In genomic region chr7:138317044-138317596, GRCh38 we compare ENCODE assay signal across 1 cellular context.
A peak's percentile ranks its signal among the peaks of the same experiment; 100 is the strongest.
TF ChIP-seq lines count a peak whose summit lies in the region.

No MANE protein-coding gene starts in this region.

TF ChIP-seq in HepG2, 621 proteins besides CTCF, POLR2A, EP300 and RAD21 (continued from another document):
- TF ChIP-seq, protein P1, sequence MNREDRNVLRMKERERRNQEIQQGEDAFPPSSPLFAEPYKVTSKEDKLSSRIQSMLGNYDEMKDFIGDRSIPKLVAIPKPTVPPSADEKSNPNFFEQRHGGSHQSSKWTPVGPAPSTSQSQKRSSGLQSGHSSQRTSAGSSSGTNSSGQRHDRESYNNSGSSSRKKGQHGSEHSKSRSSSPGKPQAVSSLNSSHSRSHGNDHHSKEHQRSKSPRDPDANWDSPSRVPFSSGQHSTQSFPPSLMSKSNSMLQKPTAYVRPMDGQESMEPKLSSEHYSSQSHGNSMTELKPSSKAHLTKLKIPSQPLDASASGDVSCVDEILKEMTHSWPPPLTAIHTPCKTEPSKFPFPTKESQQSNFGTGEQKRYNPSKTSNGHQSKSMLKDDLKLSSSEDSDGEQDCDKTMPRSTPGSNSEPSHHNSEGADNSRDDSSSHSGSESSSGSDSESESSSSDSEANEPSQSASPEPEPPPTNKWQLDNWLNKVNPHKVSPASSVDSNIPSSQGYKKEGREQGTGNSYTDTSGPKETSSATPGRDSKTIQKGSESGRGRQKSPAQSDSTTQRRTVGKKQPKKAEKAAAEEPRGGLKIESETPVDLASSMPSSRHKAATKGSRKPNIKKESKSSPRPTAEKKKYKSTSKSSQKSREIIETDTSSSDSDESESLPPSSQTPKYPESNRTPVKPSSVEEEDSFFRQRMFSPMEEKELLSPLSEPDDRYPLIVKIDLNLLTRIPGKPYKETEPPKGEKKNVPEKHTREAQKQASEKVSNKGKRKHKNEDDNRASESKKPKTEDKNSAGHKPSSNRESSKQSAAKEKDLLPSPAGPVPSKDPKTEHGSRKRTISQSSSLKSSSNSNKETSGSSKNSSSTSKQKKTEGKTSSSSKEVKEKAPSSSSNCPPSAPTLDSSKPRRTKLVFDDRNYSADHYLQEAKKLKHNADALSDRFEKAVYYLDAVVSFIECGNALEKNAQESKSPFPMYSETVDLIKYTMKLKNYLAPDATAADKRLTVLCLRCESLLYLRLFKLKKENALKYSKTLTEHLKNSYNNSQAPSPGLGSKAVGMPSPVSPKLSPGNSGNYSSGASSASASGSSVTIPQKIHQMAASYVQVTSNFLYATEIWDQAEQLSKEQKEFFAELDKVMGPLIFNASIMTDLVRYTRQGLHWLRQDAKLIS (CRISPR knock-in tag; IDR thresholded peaks at IDR 0.05): peak; percentile 94
- TF ChIP-seq ZSCAN9 (CRISPR knock-in tag; IDR thresholded peaks at IDR 0.05; ENCODE audit: borderline replicate concordance): peak; percentile 6; the same call in 1 of the 2 replicates
- TF ChIP-seq HNRNPK (IDR thresholded peaks at IDR 0.05; ENCODE audit: low read depth, low read length, poor library complexity, severe bottlenecking): no peak
- 0 out of 2 replicates have a peak, but pooled peaks have one; percentile 27 for TF ChIP-seq ZNF558 (CRISPR knock-in tag; IDR thresholded peaks at IDR 0.05; ENCODE audit: borderline replicate concordance)
- TF ChIP-seq RBM22 (optimal IDR thresholded peaks at IDR 0.05; ENCODE audit: low read length): peak; percentile 74
- TF ChIP-seq BRD4 (CRISPR knock-in tag; IDR thresholded peaks at IDR 0.05): no peak
